23 cellular contexts compared by ENCODE assay signal in genomic region chr6:153016846-153017245, GRCh38.
"Had no signal": no experiment of that assay in that cellular context is flagged by ENCODE, and none has a peak within 500 bp of the region (broad histone marks: within the 10 kb centered on the region; RNA-seq: fewer than 3 reads in every experiment).

No MANE protein-coding gene starts in this region.

- H3K27me3 ChIP-seq: neural progenitor cell, ovary, right lobe of liver, sigmoid colon, stomach, thyroid gland, tibial nerve, upper lobe of right lung, uterus had no signal

- FAIRE-seq: small intestine had no signal

- H3K36me3 ChIP-seq: neural progenitor cell, ovary, right lobe of liver, sigmoid colon, stomach, thoracic aorta, thyroid gland, tibial nerve, upper lobe of right lung, uterus had no signal

- H3K4me3 ChIP-seq: neural progenitor cell, ovary, psoas muscle, right lobe of liver, sigmoid colon, stomach, thoracic aorta, thyroid gland, tibial nerve, upper lobe of right lung, uterus had no signal

- H3K27ac ChIP-seq: neural progenitor cell, ovary, parathyroid adenoma, psoas muscle, right lobe of liver, sigmoid colon, stomach, thoracic aorta, thyroid gland, tibial nerve, upper lobe of right lung, uterus had no signal

- ATAC-seq: naive thymus-derived CD4-positive, alpha-beta T cell; natural killer cell; psoas muscle; right cardiac atrium; right lobe of liver; stimulated activated effector memory CD8-positive, alpha-beta T cell treated with anti-CD3 and anti-CD28 coated beads, Interleukin-12 subunit alpha, Interleukin-12 subunit beta, amount 100 ng/mL, for 72 hours; stimulated activated naive B cell treated with anti-CD40 and anti-IgM and Interleukin-4, amounts not matched to agents 10 μg/mL and 1 μg/mL and 100 μg/mL, for 72 hours; upper lobe of right lung had no signal

- DNase-seq: naive thymus-derived CD4-positive, alpha-beta T cell; natural killer cell; occipital lobe; ovary; posterior cingulate gyrus; psoas muscle; right cardiac atrium; right lobe of liver; sigmoid colon; small intestine; stimulated activated CD4-positive, alpha-beta T cell treated with anti-CD3 and anti-CD28 coated beads, Interleukin-1b, Interleukin-23, amount 100 ng/mL, for 48 hours; stimulated activated CD4-positive, alpha-beta T cell treated with anti-CD3 and anti-CD28 coated beads, Interleukin-4, amount 100 ng/mL, for 1 hour; stimulated activated naive B cell treated with anti-CD40 and anti-IgM and Interleukin-4, amounts not matched to agents 10 μg/mL and 1 μg/mL and 100 μg/mL, for 72 hours; stimulated activated naive CD4-positive, alpha-beta T cell treated with Interleukin-2 at 50 U/mL for 16 hours; stomach; thyroid gland; upper lobe of right lung; uterus had no signal

- H3K79me2 ChIP-seq: parathyroid adenoma had no signal

- H3K9ac ChIP-seq: neural progenitor cell, parathyroid adenoma had no signal

- H3K4me2 ChIP-seq: neural progenitor cell had no signal

- H2AFZ ChIP-seq: neural progenitor cell, parathyroid adenoma had no signal

- H3K4me1 ChIP-seq: neural progenitor cell, parathyroid adenoma, psoas muscle, right lobe of liver, sigmoid colon, stomach, thyroid gland, tibial nerve, upper lobe of right lung, uterus had no signal

- H3K9me3 ChIP-seq: ovary, psoas muscle, right lobe of liver, sigmoid colon, stomach, thoracic aorta, thyroid gland, tibial nerve, upper lobe of right lung, uterus had no signal
